ENCODE assay signal across 8 cellular contexts in the genomic region with DNA sequence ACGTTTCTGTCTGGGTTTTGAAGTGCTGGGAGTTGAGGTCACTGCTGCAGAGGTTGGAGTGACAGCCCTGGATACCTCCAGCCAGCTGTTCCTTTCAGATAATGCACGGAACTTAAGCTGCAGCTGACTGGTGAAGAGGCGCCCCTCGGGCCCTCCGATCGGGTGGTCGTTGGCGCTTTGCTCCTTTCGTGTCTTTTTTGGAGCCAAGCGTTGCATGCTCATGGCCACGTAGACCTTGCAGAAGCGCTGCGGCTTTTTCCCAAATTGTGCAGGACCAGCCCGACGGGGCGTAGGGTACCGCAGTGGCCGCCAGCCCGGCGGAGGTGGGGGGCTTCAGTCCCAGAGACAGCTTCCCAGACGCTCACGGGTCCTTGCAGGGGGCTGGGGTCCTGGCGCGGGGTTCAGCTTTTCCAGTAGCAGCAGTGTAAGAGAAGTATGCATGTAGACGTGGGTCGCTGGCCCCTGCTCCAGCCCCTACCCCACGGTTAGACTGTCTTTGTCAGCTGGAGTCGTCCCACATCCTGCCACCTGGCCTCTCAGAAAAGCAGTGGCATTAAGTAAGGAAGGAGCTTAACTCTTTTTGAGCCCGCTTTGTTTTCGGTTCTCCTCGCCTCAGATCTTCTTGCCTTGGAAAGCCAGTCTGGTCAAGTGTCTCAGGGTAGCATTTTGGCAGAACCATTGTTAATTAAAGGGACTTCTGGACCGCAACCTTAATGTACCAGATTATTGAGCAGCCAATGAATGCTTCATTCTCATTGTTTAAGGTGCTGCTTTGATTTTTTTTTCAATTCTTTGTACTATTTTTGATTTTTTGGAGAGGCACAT. TPM values are rescaled to one million over a fixed set of nuclear protein-coding genes. Genes with fewer than 3 reads are reported as not detected.
DNase-seq lines count a peak whose midpoint lies in the region; ATAC-seq and TF ChIP-seq lines count a peak whose summit lies in the region.

No MANE protein-coding gene starts in this region.

- DNase-seq in COLO668 (lab: John Stamatoyannopoulos, UW; ENCODE audit: unreplicated experiment), result peak; percentile 21
- DNase-seq in NCI-H524 (lab: John Stamatoyannopoulos, UW), result peak; percentile 62 to 82
- peak; percentile 72 for DNase-seq in activated naive CD4-positive, alpha-beta T cell treated with anti-CD3 and anti-CD28 coated beads, Interleukin-2, amount 10 ng/mL, durations not matched to agents 7 days and 5 days
- peak in 1 of 2 donors; percentile 27 for DNase-seq in cardiac muscle cell (ENCODE audit: low read depth in 1 of 2, low spot score in 1 of 2)
- DNase-seq in progenitor cell of endocrine pancreas (ENCODE audit: low spot score, unreplicated experiment), result no peak
- no peak for DNase-seq in Ammon's horn (ENCODE audit: low spot score)
- no peak for DNase-seq in ureter (ENCODE audit: low spot score)

- peak; percentile 0 for ATAC-seq in GM21737 (IDR thresholded peaks at IDR 0.05; ENCODE audit: unreplicated experiment)

- peak overlapping the region; percentile 92 for H3K27ac ChIP-seq in cardiac muscle cell

- CTCF ChIA-PET in activated naive CD4-positive, alpha-beta T cell treated with anti-CD3 and anti-CD28 coated beads, Interleukin-2, amount 10 ng/mL, durations not matched to agents 7 days and 5 days (lab: Charles Lee), result interaction anchor here (0.6 to 19.6 kb wide), 28 partner anchors 12 to 170 kb away, joined by 3 to 467 read pairs (median 6); no protein-coding TSS in a partner anchor

- no peaks in the 10 kb centered on the region for H3K9me3 Mint-ChIP-seq in activated naive CD4-positive, alpha-beta T cell treated with anti-CD3 and anti-CD28 coated beads, Interleukin-2, amount 10 ng/mL, durations not matched to agents 7 days and 5 days
- H3K9me3 Mint-ChIP-seq in progenitor cell of endocrine pancreas (ENCODE audit: low read depth), result no peaks in the 10 kb centered on the region

- H3K9me3 ChIP-seq in cardiac muscle cell (ENCODE audit: low read depth), result no peaks in the 10 kb centered on the region

- H3K4me3 ChIP-seq in cardiac muscle cell, result peak overlapping the region; percentile 76

- no peaks in the 10 kb centered on the region for H3K27me3 Mint-ChIP-seq in activated naive CD4-positive, alpha-beta T cell treated with anti-CD3 and anti-CD28 coated beads, Interleukin-2, amount 10 ng/mL, durations not matched to agents 7 days and 5 days
- H3K27me3 Mint-ChIP-seq in progenitor cell of endocrine pancreas, result peaks cover 48% of the 10 kb centered on the region

- peaks cover 7% of the 10 kb centered on the region for H3K36me3 ChIP-seq in cardiac muscle cell

- peaks cover 26% of the 10 kb centered on the region for H3K4me1 ChIP-seq in cardiac muscle cell (ENCODE audit: low read depth)

- peaks cover 39% of the 10 kb centered on the region for H3K36me3 Mint-ChIP-seq in activated naive CD4-positive, alpha-beta T cell treated with anti-CD3 and anti-CD28 coated beads, Interleukin-2, amount 10 ng/mL, durations not matched to agents 7 days and 5 days
- H3K36me3 Mint-ChIP-seq in progenitor cell of endocrine pancreas (ENCODE audit: insufficient read depth), result peaks cover 4% of the 10 kb centered on the region

- TF ChIP-seq CTCF in cardiac muscle cell (IDR thresholded peaks at IDR 0.05; ENCODE audit: low read depth, low read length) (no peak), progenitor cell of endocrine pancreas (IDR thresholded peaks at IDR 0.05; ENCODE audit: unreplicated experiment) (no peak)

- H3K4me1 Mint-ChIP-seq in activated naive CD4-positive, alpha-beta T cell treated with anti-CD3 and anti-CD28 coated beads, Interleukin-2, amount 10 ng/mL, durations not matched to agents 7 days and 5 days, result peaks cover 61% of the 10 kb centered on the region
- H3K4me1 Mint-ChIP-seq in progenitor cell of endocrine pancreas (ENCODE audit: low read depth), result peaks cover 9% of the 10 kb centered on the region

- H3K4me3 Mint-ChIP-seq in activated naive CD4-positive, alpha-beta T cell treated with anti-CD3 and anti-CD28 coated beads, Interleukin-2, amount 10 ng/mL, durations not matched to agents 7 days and 5 days, result peak overlapping the region; percentile 93
- H3K4me3 Mint-ChIP-seq in progenitor cell of endocrine pancreas (ENCODE audit: low read depth), result peak overlapping the region; percentile 88

- no peaks in the 10 kb centered on the region for H3K27me3 ChIP-seq in cardiac muscle cell

- peak overlapping the region; percentile 96 for H3K27ac Mint-ChIP-seq in activated naive CD4-positive, alpha-beta T cell treated with anti-CD3 and anti-CD28 coated beads, Interleukin-2, amount 10 ng/mL, durations not matched to agents 7 days and 5 days
- H3K27ac Mint-ChIP-seq in progenitor cell of endocrine pancreas, result peak overlapping the region; percentile 93

RNA-seq across cellular contexts. Expression of gene TNFAIP3, which starts 0.8 kb away (rescaled TPM):
- total RNA-seq in cardiac muscle cell (7.9 and 12.2 TPM in 2 replicates), progenitor cell of endocrine pancreas (3.6 and 5.1 TPM in 2 replicates), ureter (31.0 TPM)
- polyA plus RNA-seq in cardiac muscle cell, result 7.9 and 11.5 TPM in 2 replicates

Comparison
In these comparisons a context has a peak if more than half of its experiments do, and no peak if none do; other contexts are left out.
1. DNase-seq: peak in COLO668 (single experiment), NCI-H524 (2 of 2) and activated naive CD4-positive, alpha-beta T cell treated with anti-CD3 and anti-CD28 coated beads, Interleukin-2, amount 10 ng/mL, durations not matched to agents 7 days and 5 days (single experiment); none in progenitor cell of endocrine pancreas (single experiment), Ammon's horn (single experiment) and ureter (single experiment).